8 cellular contexts compared by ENCODE assay signal in the genomic region with DNA sequence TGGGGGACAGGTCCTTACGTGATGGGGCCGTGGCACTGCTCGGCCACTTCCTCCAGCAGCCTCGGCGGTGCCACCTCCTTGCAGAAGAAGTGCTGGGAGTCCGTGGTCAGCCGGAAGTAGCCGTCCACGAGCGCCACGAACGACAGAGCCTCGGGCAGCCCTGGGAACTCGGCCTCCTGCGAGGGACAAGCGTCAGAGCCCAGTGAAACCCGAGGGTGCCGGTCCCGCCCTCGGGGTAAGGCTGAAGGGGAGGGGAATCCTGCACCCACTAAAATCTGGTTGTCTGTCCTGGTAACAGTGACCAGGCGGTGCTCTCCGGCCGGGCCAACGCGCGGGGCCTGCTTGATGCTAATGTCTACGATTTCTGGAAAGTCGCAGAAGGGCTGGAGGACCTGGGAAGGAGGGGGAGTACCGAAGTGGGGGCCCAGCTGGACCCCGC. TPM values are rescaled to one million over a fixed set of nuclear protein-coding genes. Genes with fewer than 3 reads are reported as not detected.
DNase-seq lines count a peak whose midpoint lies in the region; ATAC-seq and TF ChIP-seq lines count a peak whose summit lies in the region.
"Had no signal": no experiment of that assay in that cellular context is flagged by ENCODE, and none has a peak within 500 bp of the region (broad histone marks: within the 10 kb centered on the region; RNA-seq: fewer than 3 reads in every experiment).

No MANE protein-coding gene starts in this region.

- intact Hi-C loops in HCT116 (cut with micrococcal nuclease): loop anchor here (5.0 kb wide), 1 partner anchor 44 kb away; the partner anchor contains the start of gene B3GNT3
- intact Hi-C loops in naive thymus-derived CD4-positive, alpha-beta T cell (cut with micrococcal nuclease): no loop called here

- DNase-seq in HCT116 (ENCODE audit: low read depth, low spot score): no peak
- DNase-seq in coronary artery (ENCODE audit: low spot score): no peak
- DNase-seq in naive thymus-derived CD4-positive, alpha-beta T cell: no peak
- no peak for DNase-seq in CD8-positive, alpha-beta memory T cell
- DNase-seq in NCI-H524 (lab: John Stamatoyannopoulos, UW): no peak

- CTCF ChIA-PET in HCT116 (lab: Charles Lee): no interaction called here
- CTCF ChIA-PET in naive thymus-derived CD4-positive, alpha-beta T cell (lab: Charles Lee): no interaction called here
- CTCF ChIA-PET in CD8-positive, alpha-beta memory T cell (lab: Charles Lee): no interaction called here

- no peak for TF ChIP-seq RAD21 in HCT116 (IDR thresholded peaks at IDR 0.05; ENCODE audit: low read depth)

- H3K4me1 ChIP-seq in HCT116 (ENCODE audit: control insufficient read depth in 1 of 2, insufficient read depth in 2 of 2, low read length in 2 of 2): peaks cover 9 to 30% of the 10 kb centered on the region in 2 experiments; a peak in 3 of 4 replicates
- peaks cover 31 to 33% of the 10 kb centered on the region in 2 donors for H3K4me1 ChIP-seq in naive thymus-derived CD4-positive, alpha-beta T cell (ENCODE audit: control insufficient read depth in 2 of 2, insufficient read depth in 2 of 2, low read length in 2 of 2)
- peaks cover 30% of the 10 kb centered on the region for H3K4me1 ChIP-seq in CD8-positive, alpha-beta memory T cell (ENCODE audit: insufficient read depth, low read length)

- H3K27ac ChIP-seq in HCT116 (ENCODE audit: low read depth, low read length) (peak overlapping the region; percentile 93), coronary artery (peak overlapping the region in 1 of 2 donors; percentile 51)
- H3K27ac ChIP-seq in naive thymus-derived CD4-positive, alpha-beta T cell (ENCODE audit: low read depth, low read length): peak overlapping the region; percentile 95
- no peak overlapping the region for H3K27ac ChIP-seq in CD8-positive, alpha-beta memory T cell (ENCODE audit: low read depth, low read length)

- no peak for TF ChIP-seq POLR2A in HCT116 (IDR thresholded peaks at IDR 0.05; ENCODE audit: borderline replicate concordance, extremely low read depth, insufficient read depth, insufficient read length)

- H3K9me3 Mint-ChIP-seq in naive thymus-derived CD4-positive, alpha-beta T cell: no peaks in the 10 kb centered on the region
- no peaks in the 10 kb centered on the region for H3K9me3 Mint-ChIP-seq in CD8-positive, alpha-beta memory T cell
- H3K9me3 Mint-ChIP-seq: activated naive CD4-positive, alpha-beta T cell treated with anti-CD3 and anti-CD28 coated beads, Interleukin-2, amount 10 ng/mL, durations not matched to agents 7 days and 5 days had no signal

- H3K27me3 ChIP-seq in HCT116 (ENCODE audit: insufficient read depth, low read length): no peaks in the 10 kb centered on the region
- no peaks in the 10 kb centered on the region for H3K27me3 ChIP-seq in naive thymus-derived CD4-positive, alpha-beta T cell (ENCODE audit: control insufficient read depth in 2 of 2, insufficient read depth in 2 of 2, low read length in 2 of 2)
- no peaks in the 10 kb centered on the region for H3K27me3 ChIP-seq in CD8-positive, alpha-beta memory T cell (ENCODE audit: insufficient read depth, low read length, poor library complexity, severe bottlenecking)

- H3K9me2 ChIP-seq in HCT116 (ENCODE audit: insufficient read depth): no peaks in the 10 kb centered on the region

- no peaks in the 10 kb centered on the region for H3K36me3 ChIP-seq in HCT116 (ENCODE audit: control insufficient read depth in 1 of 2, insufficient read depth in 2 of 2, low read length in 2 of 2)
- peaks cover 39 to 78% (median 49%) of the 10 kb centered on the region in 3 experiments for H3K36me3 ChIP-seq in naive thymus-derived CD4-positive, alpha-beta T cell (ENCODE audit: control insufficient read depth in 2 of 3, insufficient read depth in 3 of 3, low read length in 3 of 3)
- peaks cover 61% of the 10 kb centered on the region for H3K36me3 ChIP-seq in CD8-positive, alpha-beta memory T cell (ENCODE audit: insufficient read depth, low read length)

- peak overlapping the region; percentile 30 for H2AFZ ChIP-seq in HCT116 (ENCODE audit: low read depth, low read length, poor library complexity, severe bottlenecking)

- H3K4me2 ChIP-seq in HCT116 (ENCODE audit: low read length): peak overlapping the region; percentile 99

- peak overlapping the region; percentile 83 to 93 for H3K4me3 ChIP-seq in HCT116 (replicated peaks in 1 of 2; ENCODE audit: low read depth in 1 of 2, low read length in 2 of 2)
- H3K4me3 ChIP-seq in coronary artery: peak overlapping the region; percentile 60
- no peak overlapping the region for H3K4me3 ChIP-seq in naive thymus-derived CD4-positive, alpha-beta T cell (ENCODE audit: low read length)
- H3K4me3 ChIP-seq in CD8-positive, alpha-beta memory T cell (ENCODE audit: low read length): no peak overlapping the region

- RAD21 ChIA-PET in HCT116 (lab: Charles Lee; ENCODE audit: low non-redundant PET in 1 of 2, low total read pairs in 2 of 2, uncharacterized antibody in 2 of 2, unreplicated experiment in 2 of 2): no interaction called here

- H3K9me3 ChIP-seq in HCT116 (ENCODE audit: control insufficient read depth in 1 of 2, insufficient read depth in 1 of 2, low read depth in 1 of 2, low read length in 2 of 2): no peaks in the 10 kb centered on the region
- H3K9me3 ChIP-seq in naive thymus-derived CD4-positive, alpha-beta T cell (ENCODE audit: control insufficient read depth in 2 of 3, low read length in 3 of 3): no peaks in the 10 kb centered on the region
- no peaks in the 10 kb centered on the region for H3K9me3 ChIP-seq in CD8-positive, alpha-beta memory T cell (ENCODE audit: low read length)

- POLR2A ChIA-PET in HCT116 (lab: Charles Lee): interaction anchor here (0.6 to 3.2 kb wide), 6 partner anchors 10 to 235 kb away, joined by 3 to 18 read pairs (median 3); partner anchors contain the start of genes B3GNT3 and RPL18A
- POLR2A ChIA-PET in naive thymus-derived CD4-positive, alpha-beta T cell (lab: Charles Lee): no interaction called here
- POLR2A ChIA-PET in CD8-positive, alpha-beta memory T cell (lab: Charles Lee): interaction anchor here (0.6 kb wide), 1 partner anchor 18 kb away, joined by 3 read pairs; no protein-coding TSS in a partner anchor

- TF ChIP-seq CTCF in HCT116 (IDR thresholded peaks at IDR 0.05 in 2 of 3, conservative IDR thresholded peaks at IDR 0.05 in 1 of 3; ENCODE audit: borderline replicate concordance in 1 of 3, insufficient read depth in 1 of 3, low read depth in 2 of 3, low read length in 2 of 3) (no peak), coronary artery (IDR thresholded peaks at IDR 0.05) (no peak)

- peak; percentile 56 for ATAC-seq in HCT116
- no peak for ATAC-seq in naive thymus-derived CD4-positive, alpha-beta T cell
- ATAC-seq in GM19328 (IDR thresholded peaks at IDR 0.05; ENCODE audit: unreplicated experiment): no peak

- peak overlapping the region in 4 of 9 donors; percentile 38 to 72 (median 56) for H3K27ac Mint-ChIP-seq in naive thymus-derived CD4-positive, alpha-beta T cell
- H3K27ac Mint-ChIP-seq in CD8-positive, alpha-beta memory T cell: peak overlapping the region in 2 of 8 donors; percentile 29 to 95

- H3K4me1 Mint-ChIP-seq in naive thymus-derived CD4-positive, alpha-beta T cell: peaks cover 30 to 60% (median 37%) of the 10 kb centered on the region in 7 donors
- H3K4me1 Mint-ChIP-seq in CD8-positive, alpha-beta memory T cell: peaks cover 32 to 42% (median 40%) of the 10 kb centered on the region in 3 donors

- peak overlapping the region; percentile 100 for H3K9ac ChIP-seq in HCT116 (ENCODE audit: low read length)

- H4K20me1 ChIP-seq in HCT116 (ENCODE audit: insufficient read depth): no peaks in the 10 kb centered on the region

- no peaks in the 10 kb centered on the region for H3K27me3 Mint-ChIP-seq in naive thymus-derived CD4-positive, alpha-beta T cell
- no peaks in the 10 kb centered on the region for H3K27me3 Mint-ChIP-seq in CD8-positive, alpha-beta memory T cell
- H3K27me3 Mint-ChIP-seq: activated naive CD4-positive, alpha-beta T cell treated with anti-CD3 and anti-CD28 coated beads, Interleukin-2, amount 10 ng/mL, durations not matched to agents 7 days and 5 days had no signal

- TSS peak; percentile 76 for BruUV-seq in HCT116 (replicated peaks; lab: Mats Ljungman, UMichigan)

- peak overlapping the region in 3 of 10 donors; percentile 11 to 29 (median 14) for H3K4me3 Mint-ChIP-seq in naive thymus-derived CD4-positive, alpha-beta T cell
- H3K4me3 Mint-ChIP-seq in CD8-positive, alpha-beta memory T cell: no peak overlapping the region
- H3K4me3 Mint-ChIP-seq: activated naive CD4-positive, alpha-beta T cell treated with anti-CD3 and anti-CD28 coated beads, Interleukin-2, amount 10 ng/mL, durations not matched to agents 7 days and 5 days had no signal

- peaks cover 13% of the 10 kb centered on the region for H3K79me2 ChIP-seq in HCT116 (ENCODE audit: insufficient read depth, low read length)

- H3K36me3 Mint-ChIP-seq in naive thymus-derived CD4-positive, alpha-beta T cell: peaks cover 7 to 50% (median 15%) of the 10 kb centered on the region in 5 donors
- peaks cover 8 to 72% (median 15%) of the 10 kb centered on the region in 3 donors for H3K36me3 Mint-ChIP-seq in CD8-positive, alpha-beta memory T cell

RNA-seq across cellular contexts. Expression of gene JAK3, which starts 6.4 kb away (rescaled TPM):
- 5.7 TPM for total RNA-seq in HCT116 (2021; ENCODE audit: unreplicated experiment)
- 3.7 and 3.8 TPM in 2 replicates for polyA plus RNA-seq in HCT116 (2012)
- total RNA-seq in naive thymus-derived CD4-positive, alpha-beta T cell: 100 to 1,000 TPM; 154 to 296 (median 202) TPM
- polyA plus RNA-seq in naive thymus-derived CD4-positive, alpha-beta T cell: 100 to 1,000 TPM; 125 to 153 TPM
- total RNA-seq in CD8-positive, alpha-beta memory T cell: 100 to 1,000 TPM; 119 to 125 TPM
- polyA plus RNA-seq in CD8-positive, alpha-beta memory T cell: 84.0 TPM

RNA-seq across cellular contexts. Expression of gene RPL18A, which starts 18.3 kb away (rescaled TPM):
- 3,525 TPM for total RNA-seq in HCT116 (2021; ENCODE audit: unreplicated experiment)
- polyA plus RNA-seq in HCT116 (2012): 5,441 and 5,557 TPM in 2 replicates
- total RNA-seq in naive thymus-derived CD4-positive, alpha-beta T cell: 1,000 to 10,000 TPM; 2,413 to 3,932 (median 3,224) TPM
- 1,000 to 10,000 TPM; 4,242 to 4,833 TPM for polyA plus RNA-seq in naive thymus-derived CD4-positive, alpha-beta T cell
- total RNA-seq in CD8-positive, alpha-beta memory T cell: 1,000 to 10,000 TPM; 3,114 to 3,151 TPM
- polyA plus RNA-seq in CD8-positive, alpha-beta memory T cell: 3,296 TPM

RNA-seq across cellular contexts. Expression of gene INSL3, which starts 20.1 kb away (rescaled TPM):
- 0.96 TPM for total RNA-seq in HCT116 (2021; ENCODE audit: unreplicated experiment)
- 0.98 and 1.7 TPM in 2 replicates for polyA plus RNA-seq in HCT116 (2012)
- total RNA-seq in naive thymus-derived CD4-positive, alpha-beta T cell: 10 to 100 TPM in 1 of 5 experiments, 1 to 10 TPM in 4; 5.5 to 11.1 (median 8.2) TPM
- 1 to 10 TPM; 2.0 to 6.0 TPM for polyA plus RNA-seq in naive thymus-derived CD4-positive, alpha-beta T cell
- 1 to 10 TPM; 1.8 to 2.9 TPM for total RNA-seq in CD8-positive, alpha-beta memory T cell
- 2.6 TPM for polyA plus RNA-seq in CD8-positive, alpha-beta memory T cell
- total RNA-seq: frontal cortex had no signal

RNA-seq across cellular contexts. Expression of gene SLC5A5, which starts 30.4 kb away (rescaled TPM):
- total RNA-seq in HCT116 (2021; ENCODE audit: unreplicated experiment): 0.59 TPM
- polyA plus RNA-seq in HCT116 (2012): 0.32 and 0.34 TPM in 2 replicates
- 1 to 10 TPM; 1.2 to 4.1 (median 3.6) TPM for total RNA-seq in naive thymus-derived CD4-positive, alpha-beta T cell
- 1 to 10 TPM; 2.0 to 2.9 TPM for polyA plus RNA-seq in naive thymus-derived CD4-positive, alpha-beta T cell
- 1 to 10 TPM; 1.2 to 1.7 TPM for total RNA-seq in CD8-positive, alpha-beta memory T cell
- 0.33 TPM for polyA plus RNA-seq in CD8-positive, alpha-beta memory T cell

RNA-seq across cellular contexts. Expression of gene B3GNT3, which starts 46.5 kb away (rescaled TPM):
- 22.2 TPM for total RNA-seq in HCT116 (2021; ENCODE audit: unreplicated experiment)
- polyA plus RNA-seq in HCT116 (2012): 30.3 and 34.5 TPM in 2 replicates
- under 1 TPM in 2 of 5 experiments, not detected in 3; 0.53 to 0.96 TPM for total RNA-seq in naive thymus-derived CD4-positive, alpha-beta T cell
- polyA plus RNA-seq in naive thymus-derived CD4-positive, alpha-beta T cell: 1 to 10 TPM in 1 of 2 donors, under 1 TPM in 1; 0.43 to 1.0 TPM
- total RNA-seq in CD8-positive, alpha-beta memory T cell: not detected
- not detected for polyA plus RNA-seq in CD8-positive, alpha-beta memory T cell
- total RNA-seq: frontal cortex had no signal

Comparison
In these comparisons a context has a peak if more than half of its experiments do, and no peak if none do; other contexts are left out.
1. H3K4me3 ChIP-seq: peak in HCT116 (2 of 2) and coronary artery (single experiment); none in naive thymus-derived CD4-positive, alpha-beta T cell (single experiment) and CD8-positive, alpha-beta memory T cell (single experiment).
2. RNA of gene JAK3, which starts 6.4 kb away (total RNA-seq): 154 to 296 TPM in naive thymus-derived CD4-positive, alpha-beta T cell and 119 to 125 TPM in CD8-positive, alpha-beta memory T cell; 5.7 TPM in HCT116 (single experiment); every median in the first group is over 10 times any median in the second.